Comparison of ENCODE assay signal across 9 cellular contexts in the genomic region with DNA sequence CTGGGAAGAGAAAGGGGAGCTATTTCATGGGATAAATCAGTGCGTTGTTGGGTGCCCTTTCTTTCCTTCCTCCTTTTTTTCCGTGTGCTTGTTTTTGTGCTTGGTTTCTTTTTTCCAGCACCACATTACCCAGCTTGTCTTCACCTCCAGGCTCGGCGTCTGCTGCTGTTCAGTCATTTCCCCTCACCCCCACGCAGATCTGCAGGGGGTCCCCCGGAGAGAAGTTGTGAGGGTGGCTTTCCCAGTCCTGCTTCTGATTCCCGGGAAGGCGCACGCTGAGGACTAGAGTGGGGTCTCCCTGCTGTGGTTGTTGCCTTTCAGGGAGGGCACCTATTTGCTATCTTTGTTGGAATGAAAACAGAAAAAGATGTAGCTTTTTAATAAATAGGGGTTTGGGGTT. TPM values are rescaled to one million over a fixed set of nuclear protein-coding genes. Genes with fewer than 3 reads are reported as not detected.
DNase-seq lines count a peak whose midpoint lies in the region; ATAC-seq and TF ChIP-seq lines count a peak whose summit lies in the region.
"Had no signal": no experiment of that assay in that cellular context is flagged by ENCODE, and none has a peak within 500 bp of the region (broad histone marks: within the 10 kb centered on the region; RNA-seq: fewer than 3 reads in every experiment).

No MANE protein-coding gene starts in this region.

- H3K4me3 Mint-ChIP-seq in brain = peak overlapping the region; percentile 97 to 100 (median 98)

- peaks cover 8% of the 10 kb centered on the region for H3K27me3 Mint-ChIP-seq in brain

- H3K27me3 ChIP-seq in left ventricle myocardium inferior (ENCODE audit: low read depth) (no peaks in the 10 kb centered on the region), mononuclear cell (ENCODE audit: insufficient read depth, low read length) (peaks cover 6% of the 10 kb centered on the region), vagina (no peaks in the 10 kb centered on the region)

- peaks cover 0 to 3% (median 0%) of the 10 kb centered on the region in 5 experiments for H3K9me3 Mint-ChIP-seq in brain

- H3K27ac Mint-ChIP-seq in brain = peak overlapping the region; percentile 93 to 98 (median 98)

- TF ChIP-seq CTCF in left ventricle myocardium inferior (IDR thresholded peaks at IDR 0.05; ENCODE audit: borderline replicate concordance) (no peak), brain (conservative IDR thresholded peaks at IDR 0.05) (no peak), vagina (IDR thresholded peaks at IDR 0.05) (no peak)

- no peak for TF ChIP-seq POLR2A in vagina (IDR thresholded peaks at IDR 0.05)

- DNase-seq in left ventricle myocardium inferior (no peak), Right ventricle myocardium inferior (ENCODE audit: missing footprints) (no peak), vagina (ENCODE audit: extremely low spot score in 2 of 2) (no peak), pons (ENCODE audit: low spot score) (no peak), NOMO-1 (lab: John Stamatoyannopoulos, UW; ENCODE audit: unreplicated experiment in 2 of 2) (no peak)
- DNase-seq in stimulated activated CD4-positive, alpha-beta T cell treated with anti-CD3 and anti-CD28 coated beads, Interleukin-4, amount 100 ng/mL, for 24 hours = no peak
- DNase-seq: NCI-H1436 had no signal

- H3K4me3 ChIP-seq in left ventricle myocardium inferior = peak overlapping the region; percentile 92
- peak overlapping the region; percentile 46 for H3K4me3 ChIP-seq in mononuclear cell (ENCODE audit: low read length)
- H3K4me3 ChIP-seq in vagina = peak overlapping the region; percentile 64 to 84

- H3K4me1 ChIP-seq in left ventricle myocardium inferior = peaks cover 35% of the 10 kb centered on the region
- peaks cover 33% of the 10 kb centered on the region for H3K4me1 ChIP-seq in mononuclear cell (ENCODE audit: insufficient read depth, low read length)
- peaks cover 34% of the 10 kb centered on the region for H3K4me1 ChIP-seq in vagina

- H3K27ac ChIP-seq in left ventricle myocardium inferior (replicated peaks) = peak overlapping the region; percentile 87
- peak overlapping the region; percentile 94 for H3K27ac ChIP-seq in vagina

- H3K9me3 ChIP-seq in left ventricle myocardium inferior (replicated peaks) = no peaks in the 10 kb centered on the region
- H3K9me3 ChIP-seq in mononuclear cell (ENCODE audit: low read depth, low read length) = no peaks in the 10 kb centered on the region
- H3K9me3 ChIP-seq in vagina = no peaks in the 10 kb centered on the region

- H3K4me1 Mint-ChIP-seq in brain = peaks cover 51% of the 10 kb centered on the region

- no peak for ATAC-seq in Right ventricle myocardium inferior

- H3K36me3 ChIP-seq in left ventricle myocardium inferior (no peaks in the 10 kb centered on the region), vagina (no peaks in the 10 kb centered on the region)

- H3K36me3 Mint-ChIP-seq in brain = peaks cover 15% of the 10 kb centered on the region

- intact Hi-C loops in left ventricle myocardium inferior (cut with micrococcal nuclease) (no loop called here), Right ventricle myocardium inferior (cut with DNase I) (no loop called here), vagina (cut with DNase I) (no loop called here)

RNA-seq across cellular contexts. Expression of a gene that starts 1.6 kb away (rescaled TPM):
- total RNA-seq in left ventricle myocardium inferior (2.5 TPM), Right ventricle myocardium inferior (5.2 TPM), mononuclear cell (11.0 TPM), vagina (12.8 TPM)
- 169 TPM for polyA plus RNA-seq in brain (ENCODE audit: insufficient read depth, low read depth, low replicate concordance)
